30 cellular contexts compared by ENCODE assay signal in the genomic region with DNA sequence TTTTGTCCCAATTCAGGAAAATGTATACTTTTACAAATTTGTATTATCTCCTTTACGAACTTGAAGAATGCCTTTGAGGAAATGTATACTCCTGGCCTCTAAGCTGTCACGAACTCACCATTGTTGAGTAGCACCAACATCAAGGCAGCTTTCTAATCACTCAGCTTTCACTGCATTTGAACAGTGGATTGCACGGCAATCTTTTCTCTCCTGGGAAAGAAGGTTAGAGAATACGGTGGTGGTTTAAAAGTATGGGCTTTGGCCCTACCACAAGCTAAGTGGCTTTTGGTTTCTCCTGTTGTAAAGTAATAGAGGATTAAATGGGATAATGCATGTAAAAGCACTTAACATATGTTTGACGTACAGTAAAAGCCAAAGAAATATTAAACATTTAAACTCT.
"Had no signal": no experiment of that assay in that cellular context is flagged by ENCODE, and none has a peak within 500 bp of the region (broad histone marks: within the 10 kb centered on the region; RNA-seq: fewer than 3 reads in every experiment).

No MANE protein-coding gene starts in this region.

- ATAC-seq: esophagus mucosa; foreskin keratinocyte; left colon; lower lobe of right lung; natural killer cell; sciatic nerve; stimulated activated naive CD8-positive, alpha-beta T cell treated with anti-CD3 and anti-CD28 coated beads, Interleukin-15, amount 100 ng/mL, for 72 hours; upper lobe of right lung had no signal

- H3K36me3 ChIP-seq: colonic mucosa, prostate gland, uterus had no signal

- H3K4me1 ChIP-seq: colonic mucosa, foreskin keratinocyte, lower lobe of right lung, parathyroid adenoma, prostate gland, suprapubic skin, transverse colon, upper lobe of right lung, uterus had no signal

- H3K4me3 ChIP-seq: colonic mucosa, left ventricle myocardium inferior, lower lobe of right lung, prostate gland, right atrium auricular region, smooth muscle cell, suprapubic skin, transverse colon, upper lobe of right lung, uterus had no signal

- H3K9me3 ChIP-seq: colonic mucosa, left ventricle myocardium inferior, lower lobe of right lung, neutrophil, prostate gland, right atrium auricular region, suprapubic skin, transverse colon, upper lobe of right lung, uterus had no signal

- H3K27ac ChIP-seq: colonic mucosa, epithelial cell of prostate, foreskin keratinocyte, left ventricle myocardium inferior, lower lobe of right lung, neutrophil, parathyroid adenoma, prostate gland, right atrium auricular region, suprapubic skin, transverse colon, upper lobe of right lung, uterus had no signal

- H3K27me3 ChIP-seq: colonic mucosa, foreskin keratinocyte, neutrophil, right atrium auricular region, suprapubic skin, transverse colon, upper lobe of right lung, uterus had no signal

- DNase-seq: colonic mucosa; effector CD8-positive, alpha-beta T cell; endodermal cell; foreskin keratinocyte; hypothalamus; immature natural killer cell; islet precursor cell; kidney glomerular epithelial cell; left colon; left ventricle myocardium inferior; lower lobe of right lung; natural killer cell; stimulated activated CD4-positive, alpha-beta T cell treated with anti-CD3 and anti-CD28 coated beads, Interleukin-12 subunit alpha, Interleukin-12 subunit beta, amount 100 ng/mL, for 4 hours; stimulated activated CD4-positive, alpha-beta T cell treated with anti-CD3 and anti-CD28 coated beads, Interleukin-1b, Interleukin-23, amount 100 ng/mL, for 48 hours; stimulated activated CD4-positive, alpha-beta T cell treated with anti-CD3 and anti-CD28 coated beads, Interleukin-4, amount 100 ng/mL, for 1 hour; stimulated activated CD8-positive, alpha-beta memory T cell treated with anti-CD3 and anti-CD28 coated beads, Interleukin-4, amount 100 ng/mL, for 48 hours; stimulated activated naive CD4-positive, alpha-beta T cell; stimulated activated naive CD8-positive, alpha-beta T cell treated with anti-CD3 and anti-CD28 coated beads, Interleukin-15, amount 100 ng/mL, for 72 hours; transverse colon; upper lobe of right lung; uterus had no signal
